Comparison of ENCODE assay signal across 11 cellular contexts in genomic region chr3:103127737-103128136, GRCh38.
A peak's percentile ranks its signal among the peaks of the same experiment; 100 is the strongest.
DNase-seq lines count a peak whose midpoint lies in the region; ATAC-seq and TF ChIP-seq lines count a peak whose summit lies in the region.
"Had no signal": no experiment of that assay in that cellular context is flagged by ENCODE, and none has a peak within 500 bp of the region (broad histone marks: within the 10 kb centered on the region; RNA-seq: fewer than 3 reads in every experiment).

No MANE protein-coding gene starts in this region.

- H3K4me2 ChIP-seq in mammary epithelial cell (ENCODE audit: insufficient read depth, low read depth, low read length) = no peak overlapping the region
- H3K4me2 ChIP-seq: A549 had no signal

- DNase-seq in mammary epithelial cell = peak; percentile 0
- no peak for DNase-seq in MCF 10A (ENCODE audit: unreplicated experiment)
- peak; percentile 30 for DNase-seq in HT1080 (ENCODE audit: low read depth)
- DNase-seq in left cardiac atrium = no peak
- DNase-seq in NCI-H2171 (lab: John Stamatoyannopoulos, UW) = no peak
- no peak for DNase-seq in stimulated activated naive B cell treated with anti-CD40 and anti-IgM and Interleukin-4, amounts not matched to agents 10 μg/mL and 1 μg/mL and 100 μg/mL, for 72 hours
- no peak for DNase-seq in NCI-H1694 (lab: John Stamatoyannopoulos, UW)
- DNase-seq: head of caudate nucleus had no signal

- in situ Hi-C loops in mammary epithelial cell (cut with MboI; ENCODE audit: low sequenced_read_pairs in 2 of 2) = no loop called here

- H3K27ac Mint-ChIP-seq in MCF 10A (ENCODE audit: low read depth, unreplicated experiment) = no peak overlapping the region
- H3K27ac Mint-ChIP-seq in stimulated activated naive B cell treated with anti-CD40 and anti-IgM and Interleukin-4, amounts not matched to agents 10 μg/mL and 1 μg/mL and 100 μg/mL, for 72 hours = no peak overlapping the region

- H3K79me2 ChIP-seq in mammary epithelial cell (ENCODE audit: insufficient read depth, low read length) = no peaks in the 10 kb centered on the region

- peaks cover 56% of the 10 kb centered on the region for H3K27me3 Mint-ChIP-seq in MCF 10A (ENCODE audit: insufficient read depth, unreplicated experiment)
- H3K27me3 Mint-ChIP-seq in stimulated activated naive B cell treated with anti-CD40 and anti-IgM and Interleukin-4, amounts not matched to agents 10 μg/mL and 1 μg/mL and 100 μg/mL, for 72 hours = no peaks in the 10 kb centered on the region

- no peaks in the 10 kb centered on the region for H4K20me1 ChIP-seq in mammary epithelial cell (ENCODE audit: insufficient read depth, low read length)

- no peak overlapping the region for H3K9ac ChIP-seq in mammary epithelial cell (ENCODE audit: insufficient read depth, low read length)

- dilution Hi-C loops in mammary epithelial cell (cut with HindIII; ENCODE audit: low sequenced_read_pairs) = no loop called here

- no peaks in the 10 kb centered on the region for H3K4me1 Mint-ChIP-seq in MCF 10A (ENCODE audit: insufficient read depth, unreplicated experiment)
- no peaks in the 10 kb centered on the region for H3K4me1 Mint-ChIP-seq in stimulated activated naive B cell treated with anti-CD40 and anti-IgM and Interleukin-4, amounts not matched to agents 10 μg/mL and 1 μg/mL and 100 μg/mL, for 72 hours

- intact Hi-C loops in mammary epithelial cell (cut with micrococcal nuclease) = loop anchor here (10.0 kb wide), 1 partner anchor 453 kb away; no protein-coding TSS in a partner anchor
- intact Hi-C loops in MCF 10A (cut with micrococcal nuclease) = no loop called here
- intact Hi-C loops in left cardiac atrium (cut with DNase I) = no loop called here

- ATAC-seq in HG02840 (IDR thresholded peaks at IDR 0.05; ENCODE audit: low FRiP score, unreplicated experiment) = peak; percentile 88
- ATAC-seq in left cardiac atrium = no peak
- ATAC-seq in stimulated activated naive B cell treated with anti-CD40 and anti-IgM and Interleukin-4, amounts not matched to agents 10 μg/mL and 1 μg/mL and 100 μg/mL, for 72 hours (replicated peaks) = no peak
- ATAC-seq: A549 had no signal

- WGBS in mammary epithelial cell (ENCODE audit: low coverage, missing lambda C conversion rate) = 7% methylated on average over 1 of the region's 1 CpG

- H3K36me3 Mint-ChIP-seq in MCF 10A (ENCODE audit: insufficient read depth, unreplicated experiment) = no peaks in the 10 kb centered on the region
- H3K36me3 Mint-ChIP-seq in stimulated activated naive B cell treated with anti-CD40 and anti-IgM and Interleukin-4, amounts not matched to agents 10 μg/mL and 1 μg/mL and 100 μg/mL, for 72 hours = no peaks in the 10 kb centered on the region

- no peaks in the 10 kb centered on the region for H3K27me3 ChIP-seq in mammary epithelial cell (ENCODE audit: insufficient read depth, low read length)
- H3K27me3 ChIP-seq: breast epithelium had no signal

- no peak overlapping the region for H3K27ac ChIP-seq in mammary epithelial cell (ENCODE audit: insufficient read depth, low read depth, low read length)
- H3K27ac ChIP-seq: A549, breast epithelium had no signal

- no peaks in the 10 kb centered on the region for H3K4me1 ChIP-seq in mammary epithelial cell (ENCODE audit: insufficient read depth, low read length)
- H3K4me1 ChIP-seq: A549, breast epithelium had no signal

- TF ChIP-seq CTCF in mammary epithelial cell (conservative IDR thresholded peaks at IDR 0.05 in 1 of 2, IDR thresholded peaks at IDR 0.05 in 1 of 2; ENCODE audit: extremely low read depth in 1 of 2, insufficient read depth in 1 of 2, low read depth in 1 of 2, low read length in 2 of 2) = no peak
- TF ChIP-seq CTCF in MCF 10A (IDR thresholded peaks at IDR 0.05; ENCODE audit: unreplicated experiment) = no peak

- POLR2A ChIA-PET in MCF 10A (lab: Yijun Ruan, JAX) = no interaction called here

- H3K4me3 ChIP-seq in mammary epithelial cell (replicated peaks in 1 of 3; ENCODE audit: insufficient read depth in 1 of 3, low read depth in 2 of 3, low read length in 3 of 3) = no peak overlapping the region
- H3K4me3 ChIP-seq: A549, breast epithelium had no signal

- H3K9me3 Mint-ChIP-seq in MCF 10A (ENCODE audit: unreplicated experiment) = no peaks in the 10 kb centered on the region
- peaks cover 0 to 4% of the 10 kb centered on the region in 2 donors for H3K9me3 Mint-ChIP-seq in stimulated activated naive B cell treated with anti-CD40 and anti-IgM and Interleukin-4, amounts not matched to agents 10 μg/mL and 1 μg/mL and 100 μg/mL, for 72 hours

- no peak overlapping the region for H3K4me3 Mint-ChIP-seq in MCF 10A (ENCODE audit: unreplicated experiment)
- H3K4me3 Mint-ChIP-seq in stimulated activated naive B cell treated with anti-CD40 and anti-IgM and Interleukin-4, amounts not matched to agents 10 μg/mL and 1 μg/mL and 100 μg/mL, for 72 hours = no peak overlapping the region

- no TSS peak for BruUV-seq in mammary epithelial cell (replicated peaks; lab: Mats Ljungman, UMichigan)
- no TSS peak for BruUV-seq in MCF 10A (replicated peaks; lab: Mats Ljungman, UMichigan)

- CTCF ChIA-PET in mammary epithelial cell (lab: Charles Lee; ENCODE audit: low non-redundant PET) (no interaction called here), MCF 10A (lab: Yijun Ruan, JAX) (no interaction called here)

- no peaks in the 10 kb centered on the region for H3K36me3 ChIP-seq in mammary epithelial cell (ENCODE audit: insufficient read depth, low read length)
- H3K36me3 ChIP-seq: breast epithelium had no signal

- H3K9me3 ChIP-seq in mammary epithelial cell (replicated peaks; ENCODE audit: insufficient read depth, low read length) = no peaks in the 10 kb centered on the region
- H3K9me3 ChIP-seq: A549, breast epithelium had no signal

- H2AFZ ChIP-seq in mammary epithelial cell (ENCODE audit: low read depth, low read length) = no peak overlapping the region

Comparison
In these comparisons a context has a peak if more than half of its experiments do, and no peak if none do; other contexts are left out.
1. DNase-seq: peak in mammary epithelial cell (single experiment) and HT1080 (single experiment); none in MCF 10A (single experiment), left cardiac atrium (single experiment), NCI-H2171 (single experiment), stimulated activated naive B cell treated with anti-CD40 and anti-IgM and Interleukin-4, amounts not matched to agents 10 μg/mL and 1 μg/mL and 100 μg/mL, for 72 hours (single experiment) and NCI-H1694 (single experiment).